10 cellular contexts compared by ENCODE assay signal in the genomic region with DNA sequence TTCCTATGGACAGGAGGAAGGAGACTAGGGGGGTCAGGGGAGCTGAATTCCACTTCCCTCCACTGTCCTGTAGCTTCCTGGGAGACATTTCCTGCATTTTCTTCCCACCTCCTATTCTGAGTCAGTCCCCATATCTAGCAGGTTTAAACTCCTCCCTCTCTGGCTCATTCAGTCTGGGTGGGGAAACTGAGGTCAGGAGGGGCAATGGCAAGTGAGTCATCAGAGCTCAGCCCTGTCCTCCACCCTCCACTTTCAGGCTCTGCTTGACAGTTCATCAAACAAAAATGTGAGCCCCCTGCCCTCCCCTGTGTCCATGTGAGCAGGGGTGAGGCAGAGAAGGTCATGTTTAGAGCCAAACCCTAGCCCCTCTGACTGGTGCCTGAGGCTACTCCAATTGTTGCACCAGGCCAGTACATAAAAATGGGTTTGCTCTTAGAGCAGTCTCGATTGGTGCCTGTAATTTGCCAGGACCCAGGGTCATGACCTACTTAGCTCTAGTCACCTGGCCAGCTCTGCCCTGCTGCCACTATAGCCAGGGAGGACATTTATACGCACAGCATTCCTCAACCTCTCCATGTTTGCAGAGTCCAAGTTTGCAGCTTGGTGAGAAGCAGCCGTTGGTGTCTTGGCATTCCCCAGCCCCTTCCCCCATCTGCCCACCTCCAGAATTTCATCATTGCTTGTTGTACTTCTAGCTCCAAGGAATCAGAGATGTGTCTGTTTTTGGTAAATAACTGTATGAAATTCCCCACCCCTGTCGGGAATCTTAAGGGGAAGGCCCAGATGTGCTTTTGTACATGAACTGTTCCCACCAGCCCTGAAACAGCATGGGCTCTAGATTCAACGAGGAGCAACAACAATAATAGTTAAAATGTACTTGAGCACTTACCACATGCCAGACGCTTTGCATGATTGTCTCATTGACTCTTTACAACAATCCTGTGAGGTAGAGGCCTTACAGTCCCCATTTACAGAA. TPM values are rescaled to one million over a fixed set of nuclear protein-coding genes. Genes with fewer than 3 reads are reported as not detected.
DNase-seq lines count a peak whose midpoint lies in the region; ATAC-seq and TF ChIP-seq lines count a peak whose summit lies in the region.
"Had no signal": no experiment of that assay in that cellular context is flagged by ENCODE, and none has a peak within 500 bp of the region (broad histone marks: within the 10 kb centered on the region; RNA-seq: fewer than 3 reads in every experiment).

No MANE protein-coding gene starts in this region.

- TF ChIP-seq CTCF in activated B cell treated with CpG ODN at 0.5 μM for 24 hours (IDR thresholded peaks at IDR 0.05): no peak

- H3K27me3 Mint-ChIP-seq in activated B cell treated with CpG ODN at 0.5 μM for 24 hours: no peaks in the 10 kb centered on the region
- H3K27me3 Mint-ChIP-seq: activated CD8-positive, alpha-beta memory T cell treated with anti-CD3 and anti-CD28 coated beads, Interleukin-2, amount 10 ng/mL, durations not matched to agents 7 days and 5 days had no signal

- in situ Hi-C loops in ACHN (cut with HindIII; ENCODE audit: low pct_ligation_motif_present, low pct_unique_long_range_greater_than_20kb, low sequenced_read_pairs): no loop called here

- no peak for ATAC-seq in activated B cell treated with CpG ODN at 0.5 μM for 24 hours (ENCODE audit: low read depth)
- ATAC-seq in left lobe of liver: peak; percentile 97
- ATAC-seq: activated CD8-positive, alpha-beta memory T cell treated with anti-CD3 and anti-CD28 coated beads, Interleukin-2, amount 10 ng/mL, durations not matched to agents 7 days and 5 days had no signal

- H3K36me3 Mint-ChIP-seq in activated B cell treated with CpG ODN at 0.5 μM for 24 hours (ENCODE audit: low read depth): peaks cover 58% of the 10 kb centered on the region

- peak overlapping the region; percentile 88 for H3K27ac Mint-ChIP-seq in activated B cell treated with CpG ODN at 0.5 μM for 24 hours

- DNase-seq in ACHN (peak; percentile 27), activated B cell treated with CpG ODN at 0.5 μM for 24 hours (no peak), left lobe of liver (ENCODE audit: low spot score) (peak; percentile 63), NCI-H526 (lab: John Stamatoyannopoulos, UW) (no peak), COR-L47 (lab: John Stamatoyannopoulos, UW) (no peak), NCI-H526 treated with DMSO at 0.1 percent for 48 hours (lab: John Stamatoyannopoulos, UW) (no peak)
- DNase-seq: activated CD8-positive, alpha-beta memory T cell treated with anti-CD3 and anti-CD28 coated beads, Interleukin-2, amount 10 ng/mL, durations not matched to agents 7 days and 5 days; GOT3; lower lobe of right lung; NCI-H1105 had no signal

- peaks cover 35% of the 10 kb centered on the region for H3K4me1 Mint-ChIP-seq in activated B cell treated with CpG ODN at 0.5 μM for 24 hours

- CTCF ChIA-PET in activated B cell treated with CpG ODN at 0.5 μM for 24 hours (lab: Charles Lee): interaction anchor here (1.1 kb wide), 1 partner anchor 240 kb away, joined by 3 read pairs; no protein-coding TSS in a partner anchor

- intact Hi-C loops in activated B cell treated with CpG ODN at 0.5 μM for 24 hours (cut with micrococcal nuclease): no loop called here

- H3K4me3 Mint-ChIP-seq in activated B cell treated with CpG ODN at 0.5 μM for 24 hours: no peak overlapping the region
- H3K4me3 Mint-ChIP-seq: activated CD8-positive, alpha-beta memory T cell treated with anti-CD3 and anti-CD28 coated beads, Interleukin-2, amount 10 ng/mL, durations not matched to agents 7 days and 5 days had no signal

- no peaks in the 10 kb centered on the region for H3K9me3 Mint-ChIP-seq in activated B cell treated with CpG ODN at 0.5 μM for 24 hours

- POLR2A ChIA-PET in activated B cell treated with CpG ODN at 0.5 μM for 24 hours (lab: Charles Lee): interaction anchor here (0.6 to 1.6 kb wide), 6 partner anchors 16 to 471 kb away, joined by 3 to 8 read pairs (median 5); a partner anchor contains a TSS

RNA-seq across cellular contexts. Expression of a gene that starts 20.7 kb away (rescaled TPM):
- 53.0 and 60.7 TPM in 2 replicates for total RNA-seq in activated B cell treated with CpG ODN at 0.5 μM for 24 hours
- total RNA-seq in left lobe of liver: 30.1 TPM

RNA-seq across cellular contexts. Expression of a gene that starts 27.1 kb away (rescaled TPM):
- total RNA-seq in activated B cell treated with CpG ODN at 0.5 μM for 24 hours (149 and 168 TPM in 2 replicates), left lobe of liver (11.3 TPM)

RNA-seq across cellular contexts. Expression of a gene that starts 27.9 kb away (rescaled TPM):
- total RNA-seq in activated B cell treated with CpG ODN at 0.5 μM for 24 hours (50.3 and 52.4 TPM in 2 replicates), left lobe of liver (21.3 TPM)

RNA-seq across cellular contexts. Expression of a gene that starts 28.2 kb away (rescaled TPM):
- total RNA-seq in activated B cell treated with CpG ODN at 0.5 μM for 24 hours: 38.0 and 39.0 TPM in 2 replicates
- total RNA-seq in left lobe of liver: 19.2 TPM

RNA-seq across cellular contexts. Expression of a gene that starts 42.3 kb away (rescaled TPM):
- total RNA-seq in activated B cell treated with CpG ODN at 0.5 μM for 24 hours: 0.58 and 0.71 TPM in 2 replicates
- total RNA-seq in left lobe of liver: 0.78 TPM

Comparison
In these comparisons a context has a peak if more than half of its experiments do, and no peak if none do; other contexts are left out.
1. DNase-seq: peak in ACHN (single experiment) and left lobe of liver (single experiment); none in activated B cell treated with CpG ODN at 0.5 μM for 24 hours (single experiment), NCI-H526 (0 of 2), COR-L47 (single experiment) and NCI-H526 treated with DMSO at 0.1 percent for 48 hours (single experiment).
2. RNA of a gene that starts 27.1 kb away (total RNA-seq): 149 to 168 TPM in activated B cell treated with CpG ODN at 0.5 μM for 24 hours; 11.3 TPM in left lobe of liver (single experiment); every median in the first group is over 10 times any median in the second.